In the genomic region with DNA sequence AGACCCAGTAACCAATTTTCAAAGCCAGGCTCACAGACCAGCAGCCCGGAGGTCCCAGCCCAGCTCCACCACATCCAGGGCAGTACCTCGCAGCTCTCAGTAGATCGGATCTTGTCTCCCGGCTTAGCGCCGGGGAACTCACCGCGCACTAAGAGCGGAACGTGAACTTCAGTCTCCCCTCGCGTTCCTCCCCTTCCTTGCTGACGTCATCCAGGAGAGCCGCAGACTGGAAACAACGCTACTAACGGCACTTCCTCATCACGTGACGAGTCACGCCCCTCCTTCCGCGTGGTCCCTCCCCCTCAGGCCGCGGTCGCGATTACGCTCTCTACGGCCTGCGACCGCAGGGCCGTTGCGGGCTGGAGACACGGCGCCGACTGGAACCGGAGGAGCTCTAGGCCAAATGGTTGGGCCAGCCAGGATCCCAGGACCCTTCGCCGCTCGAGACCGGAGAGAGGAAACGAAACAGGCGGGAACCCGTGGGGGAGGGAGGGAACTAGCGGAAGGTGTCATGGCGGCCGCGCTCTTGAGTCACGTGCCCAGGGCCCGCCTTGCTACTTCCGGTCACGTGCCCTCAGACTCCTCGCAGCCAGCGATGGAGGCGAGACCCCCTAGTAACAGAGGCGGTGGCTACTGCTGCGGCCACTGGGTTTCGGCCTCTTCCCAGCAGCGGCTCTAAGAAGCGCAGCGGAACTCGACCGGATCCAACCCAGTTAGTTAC, we compare ENCODE assay signal across 1 cellular context.
TF ChIP-seq lines count a peak whose summit lies in the region.

A gene (plus strand): TSS at position 577 of the 721 bp plus-strand sequence. CDS start 10,508 bp downstream, outside the sequence.
A gene with protein sequence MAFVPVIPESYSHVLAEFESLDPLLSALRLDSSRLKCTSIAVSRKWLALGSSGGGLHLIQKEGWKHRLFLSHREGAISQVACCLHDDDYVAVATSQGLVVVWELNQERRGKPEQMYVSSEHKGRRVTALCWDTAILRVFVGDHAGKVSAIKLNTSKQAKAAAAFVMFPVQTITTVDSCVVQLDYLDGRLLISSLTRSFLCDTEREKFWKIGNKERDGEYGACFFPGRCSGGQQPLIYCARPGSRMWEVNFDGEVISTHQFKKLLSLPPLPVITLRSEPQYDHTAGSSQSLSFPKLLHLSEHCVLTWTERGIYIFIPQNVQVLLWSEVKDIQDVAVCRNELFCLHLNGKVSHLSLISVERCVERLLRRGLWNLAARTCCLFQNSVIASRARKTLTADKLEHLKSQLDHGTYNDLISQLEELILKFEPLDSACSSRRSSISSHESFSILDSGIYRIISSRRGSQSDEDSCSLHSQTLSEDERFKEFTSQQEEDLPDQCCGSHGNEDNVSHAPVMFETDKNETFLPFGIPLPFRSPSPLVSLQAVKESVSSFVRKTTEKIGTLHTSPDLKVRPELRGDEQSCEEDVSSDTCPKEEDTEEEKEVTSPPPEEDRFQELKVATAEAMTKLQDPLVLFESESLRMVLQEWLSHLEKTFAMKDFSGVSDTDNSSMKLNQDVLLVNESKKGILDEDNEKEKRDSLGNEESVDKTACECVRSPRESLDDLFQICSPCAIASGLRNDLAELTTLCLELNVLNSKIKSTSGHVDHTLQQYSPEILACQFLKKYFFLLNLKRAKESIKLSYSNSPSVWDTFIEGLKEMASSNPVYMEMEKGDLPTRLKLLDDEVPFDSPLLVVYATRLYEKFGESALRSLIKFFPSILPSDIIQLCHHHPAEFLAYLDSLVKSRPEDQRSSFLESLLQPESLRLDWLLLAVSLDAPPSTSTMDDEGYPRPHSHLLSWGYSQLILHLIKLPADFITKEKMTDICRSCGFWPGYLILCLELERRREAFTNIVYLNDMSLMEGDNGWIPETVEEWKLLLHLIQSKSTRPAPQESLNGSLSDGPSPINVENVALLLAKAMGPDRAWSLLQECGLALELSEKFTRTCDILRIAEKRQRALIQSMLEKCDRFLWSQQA (minus strand): TSS at position 150 of the 721 bp plus-strand sequence. CDS start 4,282 bp downstream, outside the sequence.

TF ChIP-seq in HCT116, 20 proteins besides CTCF, POLR2A, EP300 and RAD21 (continued from another document):
- TF ChIP-seq, protein P1, sequence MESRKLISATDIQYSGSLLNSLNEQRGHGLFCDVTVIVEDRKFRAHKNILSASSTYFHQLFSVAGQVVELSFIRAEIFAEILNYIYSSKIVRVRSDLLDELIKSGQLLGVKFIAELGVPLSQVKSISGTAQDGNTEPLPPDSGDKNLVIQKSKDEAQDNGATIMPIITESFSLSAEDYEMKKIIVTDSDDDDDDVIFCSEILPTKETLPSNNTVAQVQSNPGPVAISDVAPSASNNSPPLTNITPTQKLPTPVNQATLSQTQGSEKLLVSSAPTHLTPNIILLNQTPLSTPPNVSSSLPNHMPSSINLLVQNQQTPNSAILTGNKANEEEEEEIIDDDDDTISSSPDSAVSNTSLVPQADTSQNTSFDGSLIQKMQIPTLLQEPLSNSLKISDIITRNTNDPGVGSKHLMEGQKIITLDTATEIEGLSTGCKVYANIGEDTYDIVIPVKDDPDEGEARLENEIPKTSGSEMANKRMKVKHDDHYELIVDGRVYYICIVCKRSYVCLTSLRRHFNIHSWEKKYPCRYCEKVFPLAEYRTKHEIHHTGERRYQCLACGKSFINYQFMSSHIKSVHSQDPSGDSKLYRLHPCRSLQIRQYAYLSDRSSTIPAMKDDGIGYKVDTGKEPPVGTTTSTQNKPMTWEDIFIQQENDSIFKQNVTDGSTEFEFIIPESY (IDR thresholded peaks at IDR 0.05; ENCODE audit: extremely low read depth, insufficient replicate concordance, low read length): peak; percentile 70
- TF ChIP-seq EZH2phosphoT487 (IDR thresholded peaks at IDR 0.05; ENCODE audit: borderline replicate concordance) (no peak), SIN3A (IDR thresholded peaks at IDR 0.05; ENCODE audit: low read depth) (peak; percentile 96), ELF1 (IDR thresholded peaks at IDR 0.05; ENCODE audit: borderline replicate concordance, low read depth) (peak; percentile 97), EGR1 (IDR thresholded peaks at IDR 0.05; ENCODE audit: low read depth) (no peak; the same call in 1 of the 2 replicates), JUND (IDR thresholded peaks at IDR 0.05) (peak; percentile 47), SRF (IDR thresholded peaks at IDR 0.05; ENCODE audit: low read depth) (peak; percentile 89), FOSL1 (IDR thresholded peaks at IDR 0.05; ENCODE audit: low read depth) (no peak), SP1 (IDR thresholded peaks at IDR 0.05; ENCODE audit: low read depth) (peak; percentile 92), ZNF274 (IDR thresholded peaks at IDR 0.05; ENCODE audit: low read depth, low read length) (no peak), POLR2AphosphoS5 (IDR thresholded peaks at IDR 0.05; ENCODE audit: low read depth, low read length) (peak; percentile 98)
- TF ChIP-seq, protein P2, sequence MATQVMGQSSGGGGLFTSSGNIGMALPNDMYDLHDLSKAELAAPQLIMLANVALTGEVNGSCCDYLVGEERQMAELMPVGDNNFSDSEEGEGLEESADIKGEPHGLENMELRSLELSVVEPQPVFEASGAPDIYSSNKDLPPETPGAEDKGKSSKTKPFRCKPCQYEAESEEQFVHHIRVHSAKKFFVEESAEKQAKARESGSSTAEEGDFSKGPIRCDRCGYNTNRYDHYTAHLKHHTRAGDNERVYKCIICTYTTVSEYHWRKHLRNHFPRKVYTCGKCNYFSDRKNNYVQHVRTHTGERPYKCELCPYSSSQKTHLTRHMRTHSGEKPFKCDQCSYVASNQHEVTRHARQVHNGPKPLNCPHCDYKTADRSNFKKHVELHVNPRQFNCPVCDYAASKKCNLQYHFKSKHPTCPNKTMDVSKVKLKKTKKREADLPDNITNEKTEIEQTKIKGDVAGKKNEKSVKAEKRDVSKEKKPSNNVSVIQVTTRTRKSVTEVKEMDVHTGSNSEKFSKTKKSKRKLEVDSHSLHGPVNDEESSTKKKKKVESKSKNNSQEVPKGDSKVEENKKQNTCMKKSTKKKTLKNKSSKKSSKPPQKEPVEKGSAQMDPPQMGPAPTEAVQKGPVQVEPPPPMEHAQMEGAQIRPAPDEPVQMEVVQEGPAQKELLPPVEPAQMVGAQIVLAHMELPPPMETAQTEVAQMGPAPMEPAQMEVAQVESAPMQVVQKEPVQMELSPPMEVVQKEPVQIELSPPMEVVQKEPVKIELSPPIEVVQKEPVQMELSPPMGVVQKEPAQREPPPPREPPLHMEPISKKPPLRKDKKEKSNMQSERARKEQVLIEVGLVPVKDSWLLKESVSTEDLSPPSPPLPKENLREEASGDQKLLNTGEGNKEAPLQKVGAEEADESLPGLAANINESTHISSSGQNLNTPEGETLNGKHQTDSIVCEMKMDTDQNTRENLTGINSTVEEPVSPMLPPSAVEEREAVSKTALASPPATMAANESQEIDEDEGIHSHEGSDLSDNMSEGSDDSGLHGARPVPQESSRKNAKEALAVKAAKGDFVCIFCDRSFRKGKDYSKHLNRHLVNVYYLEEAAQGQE (IDR thresholded peaks at IDR 0.05; ENCODE audit: low read depth): no peak
- TF ChIP-seq, protein P3, sequence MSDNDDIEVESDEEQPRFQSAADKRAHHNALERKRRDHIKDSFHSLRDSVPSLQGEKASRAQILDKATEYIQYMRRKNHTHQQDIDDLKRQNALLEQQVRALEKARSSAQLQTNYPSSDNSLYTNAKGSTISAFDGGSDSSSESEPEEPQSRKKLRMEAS (IDR thresholded peaks at IDR 0.05): peak; percentile 98
- TF ChIP-seq, protein P4, sequence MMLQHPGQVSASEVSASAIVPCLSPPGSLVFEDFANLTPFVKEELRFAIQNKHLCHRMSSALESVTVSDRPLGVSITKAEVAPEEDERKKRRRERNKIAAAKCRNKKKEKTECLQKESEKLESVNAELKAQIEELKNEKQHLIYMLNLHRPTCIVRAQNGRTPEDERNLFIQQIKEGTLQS (IDR thresholded peaks at IDR 0.05): no peak
